ENCODE assay signal across 10 cellular contexts in genomic region chr19:40366697-40367561, GRCh38. TPM values are rescaled to one million over a fixed set of nuclear protein-coding genes. Genes with fewer than 3 reads are reported as not detected.
A peak's percentile ranks its signal among the peaks of the same experiment; 100 is the strongest.
DNase-seq lines count a peak whose midpoint lies in the region; ATAC-seq and TF ChIP-seq lines count a peak whose summit lies in the region.
"Had no signal": no experiment of that assay in that cellular context is flagged by ENCODE, and none has a peak within 500 bp of the region (broad histone marks: within the 10 kb centered on the region; RNA-seq: fewer than 3 reads in every experiment).

No MANE protein-coding gene starts in this region.

- POLR2A ChIA-PET in AG04450 (lab: Yijun Ruan, JAX): interaction anchor here (0.7 to 1.5 kb wide), 3 partner anchors 19 to 324 kb away, joined by 3 to 9 read pairs (median 4); partner anchors contain the start of genes BLVRB, C19orf47, NUMBL and PLD3
- POLR2A ChIA-PET in CD8-positive, alpha-beta T cell (lab: Charles Lee): no interaction called here
- POLR2A ChIA-PET in T-cell (lab: Charles Lee): no interaction called here

- CTCF ChIA-PET in AG04450 (lab: Charles Lee): no interaction called here
- CTCF ChIA-PET in CD8-positive, alpha-beta T cell (lab: Charles Lee): no interaction called here
- CTCF ChIA-PET in T-cell (lab: Charles Lee): interaction anchor here in 1 of 2 donors (0.6 kb wide), 1 partner anchor 22 kb away, joined by 4 read pairs; no protein-coding TSS in a partner anchor

- peaks cover 41% of the 10 kb centered on the region for H3K36me3 Mint-ChIP-seq in CD8-positive, alpha-beta T cell
- H3K36me3 Mint-ChIP-seq in T-cell: peaks cover 26% of the 10 kb centered on the region

- H3K27ac ChIP-seq in AG04450 (ENCODE audit: low read depth, low read length): no peak overlapping the region
- H3K27ac ChIP-seq in CD8-positive, alpha-beta T cell (ENCODE audit: low read depth, low read length): no peak overlapping the region
- H3K27ac ChIP-seq: C4-2B had no signal

- H3K27ac Mint-ChIP-seq in CD8-positive, alpha-beta T cell: no peak overlapping the region
- H3K27ac Mint-ChIP-seq in T-cell: no peak overlapping the region

- peak overlapping the region; percentile 76 for H3K4me3 ChIP-seq in AG04450 (ENCODE audit: low read depth, low read length)
- no peak overlapping the region for H3K4me3 ChIP-seq in CD8-positive, alpha-beta T cell (ENCODE audit: low read depth, low read length)

- H3K9me3 Mint-ChIP-seq in CD8-positive, alpha-beta T cell: no peaks in the 10 kb centered on the region
- H3K9me3 Mint-ChIP-seq in T-cell: no peaks in the 10 kb centered on the region

- ATAC-seq in CD8-positive, alpha-beta T cell: no peak
- no peak for ATAC-seq in T-cell (replicated peaks in 1 of 4)
- ATAC-seq: left colon had no signal

- intact Hi-C loops in CD8-positive, alpha-beta T cell (cut with DNase I, micrococcal nuclease): no loop called here

- H3K9me3 ChIP-seq in AG04450 (ENCODE audit: control insufficient read depth, insufficient read depth, low read length): no peaks in the 10 kb centered on the region
- H3K9me3 ChIP-seq in CD8-positive, alpha-beta T cell (ENCODE audit: low read length): no peaks in the 10 kb centered on the region

- no peak for TF ChIP-seq CTCF in AG04450 (IDR thresholded peaks at IDR 0.05; ENCODE audit: low read depth, low read length)
- TF ChIP-seq CTCF in CD8-positive, alpha-beta T cell (IDR thresholded peaks at IDR 0.05): no peak

- peaks cover 13% of the 10 kb centered on the region for H3K4me1 Mint-ChIP-seq in CD8-positive, alpha-beta T cell (ENCODE audit: low read depth)
- H3K4me1 Mint-ChIP-seq in T-cell: peaks cover 13 to 18% (median 16%) of the 10 kb centered on the region in 3 donors

- H3K4me3 Mint-ChIP-seq in CD8-positive, alpha-beta T cell: no peak overlapping the region
- no peak overlapping the region for H3K4me3 Mint-ChIP-seq in T-cell

- no peaks in the 10 kb centered on the region for H3K27me3 ChIP-seq in AG04450 (ENCODE audit: control insufficient read depth, insufficient read depth, low read length)
- H3K27me3 ChIP-seq in CD8-positive, alpha-beta T cell (ENCODE audit: insufficient read depth, low read length): no peaks in the 10 kb centered on the region

- H3K27me3 Mint-ChIP-seq in CD8-positive, alpha-beta T cell (ENCODE audit: low read depth): no peaks in the 10 kb centered on the region
- no peaks in the 10 kb centered on the region for H3K27me3 Mint-ChIP-seq in T-cell

- DNase-seq in AG04450 (ENCODE audit: low read depth, low spot score) (no peak), NCI-H2227 (lab: John Stamatoyannopoulos, UW; ENCODE audit: unreplicated experiment) (peak; percentile 95), ecto neural progenitor cell (ENCODE audit: low spot score) (peak; percentile 72), middle frontal gyrus (ENCODE audit: extremely low spot score, low spot score) (peak; percentile 47), AG08395 (ENCODE audit: low spot score) (no peak), T-cell (no peak), cerebellum (ENCODE audit: low spot score) (no peak)
- no peak for DNase-seq in CD8-positive, alpha-beta T cell

- peaks cover 5% of the 10 kb centered on the region for H3K36me3 ChIP-seq in CD8-positive, alpha-beta T cell (ENCODE audit: insufficient read depth, low read length)

- H3K4me1 ChIP-seq in CD8-positive, alpha-beta T cell (ENCODE audit: insufficient read depth, low read length): peaks cover 4% of the 10 kb centered on the region

RNA-seq across cellular contexts. Expression of gene PLD3, which starts 18.4 kb away (rescaled TPM):
- polyA plus RNA-seq in AG04450 (2011; rRNA removed): 395 and 559 TPM in 2 replicates
- polyA minus RNA-seq in AG04450 (2011; rRNA and poly(A)+ RNA removed): 161 and 225 TPM in 2 replicates
- 10 to 100 TPM; 48.9 to 56.1 TPM for total RNA-seq in CD8-positive, alpha-beta T cell
- 100 to 1,000 TPM in 3 of 5 donors, 10 to 100 TPM in 2; 71.0 to 120 (median 118) TPM for total RNA-seq in T-cell
- 106 TPM for total RNA-seq in cerebellum

RNA-seq across cellular contexts. Expression of gene C19orf47, which starts 18.7 kb away (rescaled TPM):
- polyA plus RNA-seq in AG04450 (2011; rRNA removed): 15.9 and 16.9 TPM in 2 replicates
- 30.8 and 34.1 TPM in 2 replicates for polyA minus RNA-seq in AG04450 (2011; rRNA and poly(A)+ RNA removed)
- total RNA-seq in CD8-positive, alpha-beta T cell: 10 to 100 TPM; 10.2 to 11.2 TPM
- total RNA-seq in T-cell (10 to 100 TPM; 12.4 to 14.8 (median 14.5) TPM), cerebellum (13.7 TPM)

RNA-seq across cellular contexts. Expression of gene HIPK4, which starts 23.1 kb away (rescaled TPM):
- 0.09 and 0.11 TPM in 2 replicates for polyA plus RNA-seq in AG04450 (2011; rRNA removed)
- polyA minus RNA-seq in AG04450 (2011; rRNA and poly(A)+ RNA removed): 0.09 and 0.13 TPM in 2 replicates
- under 1 TPM in 1 of 2 experiments, not detected in 1; 0.14 TPM for total RNA-seq in CD8-positive, alpha-beta T cell
- under 1 TPM in 4 of 5 donors, not detected in 1; 0.16 to 0.20 (median 0.18) TPM for total RNA-seq in T-cell
- total RNA-seq in cerebellum: 0.18 TPM

RNA-seq across cellular contexts. Expression of gene PRX, which starts 46.2 kb away (rescaled TPM):
- polyA plus RNA-seq in AG04450 (2011; rRNA removed): 1.8 and 1.9 TPM in 2 replicates
- polyA minus RNA-seq in AG04450 (2011; rRNA and poly(A)+ RNA removed): 1.3 and 1.4 TPM in 2 replicates
- 1 to 10 TPM; 1.1 to 1.4 TPM for total RNA-seq in CD8-positive, alpha-beta T cell
- 1 to 10 TPM; 2.0 to 4.4 (median 2.8) TPM for total RNA-seq in T-cell
- total RNA-seq in cerebellum: 1.8 TPM

RNA-seq across cellular contexts. Expression of gene SERTAD1, which starts 58.9 kb away (rescaled TPM):
- 11.9 and 16.2 TPM in 2 replicates for polyA plus RNA-seq in AG04450 (2011; rRNA removed)
- 3.6 and 6.2 TPM in 2 replicates for polyA minus RNA-seq in AG04450 (2011; rRNA and poly(A)+ RNA removed)
- total RNA-seq in CD8-positive, alpha-beta T cell: 10 to 100 TPM; 36.7 to 38.7 TPM
- total RNA-seq in T-cell: 10 to 100 TPM; 10.9 to 25.4 (median 13.3) TPM
- 2.1 TPM for total RNA-seq in cerebellum

Comparison
In these comparisons a context has a peak if more than half of its experiments do, and no peak if none do; other contexts are left out.
1. DNase-seq: peak in NCI-H2227 (single experiment), ecto neural progenitor cell (single experiment) and middle frontal gyrus (single experiment); none in AG04450 (single experiment), AG08395 (single experiment), CD8-positive, alpha-beta T cell (0 of 7), T-cell (0 of 34) and cerebellum (single experiment).